15 cellular contexts compared by ENCODE assay signal in the genomic region with DNA sequence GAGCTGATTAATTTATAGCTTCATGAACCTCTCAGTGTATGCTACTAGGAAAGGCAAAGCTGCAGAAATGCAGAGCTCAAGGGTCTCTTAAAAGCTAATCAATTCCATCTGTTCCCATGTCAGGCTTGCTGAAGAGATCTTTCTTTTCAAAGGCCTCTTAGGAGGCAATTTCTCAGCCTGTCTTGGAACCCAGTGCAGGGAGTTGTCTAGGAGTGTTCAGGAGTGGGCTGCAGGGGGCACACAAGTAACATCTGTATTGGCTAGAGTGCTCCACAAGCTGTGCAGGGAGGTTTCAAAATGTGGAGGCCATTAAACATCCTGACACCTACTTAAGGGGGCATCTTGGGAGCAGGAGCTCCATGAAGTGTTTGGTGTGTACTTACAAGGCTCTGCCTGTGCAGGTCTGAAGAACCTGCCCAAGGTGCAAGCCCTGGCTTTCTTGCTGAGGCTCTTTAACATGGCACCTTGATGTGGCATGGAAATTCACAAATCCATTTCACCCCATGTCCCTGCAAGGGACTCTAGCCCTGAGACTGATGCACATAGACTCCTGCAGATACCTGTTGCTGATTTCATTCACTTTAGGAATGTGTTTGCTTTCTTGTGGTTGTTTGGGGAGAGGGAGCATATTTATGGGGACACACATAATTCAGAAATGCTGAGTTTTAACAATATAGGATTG.
A peak's percentile ranks its signal among the peaks of the same experiment; 100 is the strongest.
DNase-seq lines count a peak whose midpoint lies in the region; ATAC-seq and TF ChIP-seq lines count a peak whose summit lies in the region.
"Had no signal": no experiment of that assay in that cellular context is flagged by ENCODE, and none has a peak within 500 bp of the region (broad histone marks: within the 10 kb centered on the region; RNA-seq: fewer than 3 reads in every experiment).

No MANE protein-coding gene starts in this region.

- no peak overlapping the region for H3K4me3 Mint-ChIP-seq in WTC11
- H3K4me3 Mint-ChIP-seq in mesothelial cell of epicardium, result no peak overlapping the region
- H3K4me3 Mint-ChIP-seq: stimulated activated memory B cell treated with anti-CD40 and anti-IgM and Interleukin-4, amounts not matched to agents 10 μg/mL and 1 μg/mL and 100 μg/mL, for 72 hours had no signal

- no peak overlapping the region for H3K4me3 ChIP-seq in AG09309 (ENCODE audit: control insufficient read depth, low read depth, low read length)
- H3K4me3 ChIP-seq: colonic mucosa, right lobe of liver, SJCRH30 had no signal

- no peak for TF ChIP-seq EP300 in Ishikawa (IDR thresholded peaks at IDR 0.05; ENCODE audit: borderline replicate concordance)

- intact Hi-C loops in left colon (cut with DNase I, micrococcal nuclease), result no loop called here

- CTCF ChIA-PET in WTC11 (lab: Charles Lee), result interaction anchor here (1.9 kb wide), 1 partner anchor 34 kb away, joined by 8 read pairs; no protein-coding TSS in a partner anchor

- peak; percentile 48; the same call in 1 of the 2 replicates for TF ChIP-seq RAD21 in Ishikawa (IDR thresholded peaks at IDR 0.05; ENCODE audit: low read depth)

- DNase-seq in AG09309 (ENCODE audit: low read depth) (no peak), WTC11 (ENCODE audit: low spot score) (no peak), left colon (no peak), mesothelial cell of epicardium (ENCODE audit: low spot score in 2 of 2, unreplicated experiment in 2 of 2) (no peak), omental fat pad (ENCODE audit: low spot score) (no peak), hippocampal formation (lab: John Stamatoyannopoulos, UW) (no peak)
- DNase-seq in stimulated activated CD4-positive, alpha-beta T cell treated with anti-CD3 and anti-CD28 coated beads, Interleukin-12 subunit alpha, Interleukin-12 subunit beta, amount 100 ng/mL, for 4 hours, result no peak
- DNase-seq: activated CD8-positive, alpha-beta memory T cell treated with anti-CD3 and anti-CD28 coated beads, Interleukin-2, amount 50 U/mL, for 4 hours; colonic mucosa; right lobe of liver; SJCRH30; stimulated activated CD4-positive, alpha-beta T cell treated with anti-CD3 and anti-CD28 coated beads, Interleukin-4, amount 100 ng/mL, for 24 hours had no signal

- TF ChIP-seq CTCF in AG09309 (IDR thresholded peaks at IDR 0.05; ENCODE audit: control insufficient read depth, insufficient read depth, low read depth, low read length, missing control alignments) (peak; percentile 14), WTC11 (IDR thresholded peaks at IDR 0.05) (no peak), mesothelial cell of epicardium (IDR thresholded peaks at IDR 0.05; ENCODE audit: unreplicated experiment) (no peak), omental fat pad (IDR thresholded peaks at IDR 0.05) (no peak)

- H3K4me1 Mint-ChIP-seq in WTC11 (no peaks in the 10 kb centered on the region), mesothelial cell of epicardium (no peaks in the 10 kb centered on the region)
- H3K4me1 Mint-ChIP-seq: stimulated activated memory B cell treated with anti-CD40 and anti-IgM and Interleukin-4, amounts not matched to agents 10 μg/mL and 1 μg/mL and 100 μg/mL, for 72 hours had no signal

- no peaks in the 10 kb centered on the region for H3K36me3 Mint-ChIP-seq in WTC11
- H3K36me3 Mint-ChIP-seq in mesothelial cell of epicardium, result no peaks in the 10 kb centered on the region
- H3K36me3 Mint-ChIP-seq: stimulated activated memory B cell treated with anti-CD40 and anti-IgM and Interleukin-4, amounts not matched to agents 10 μg/mL and 1 μg/mL and 100 μg/mL, for 72 hours had no signal

- ATAC-seq in WTC11, result peak; percentile 65; the same call in 1 of the 2 replicates
- ATAC-seq in left colon, result peak; percentile 53
- ATAC-seq in omental fat pad (ENCODE audit: low FRiP score), result no peak
- ATAC-seq: activated naive CD4-positive, alpha-beta T cell treated with anti-CD3 and anti-CD28 coated beads, Interleukin-2, amount 50 U/mL, for 72 hours; stimulated activated memory B cell treated with anti-CD40 and anti-IgM and Interleukin-4, amounts not matched to agents 10 μg/mL and 1 μg/mL and 100 μg/mL, for 72 hours had no signal

- H3K9me3 Mint-ChIP-seq in WTC11 (no peaks in the 10 kb centered on the region), mesothelial cell of epicardium (peaks cover 6% of the 10 kb centered on the region)

- POLR2A ChIA-PET in WTC11 (lab: Charles Lee), result no interaction called here

- no peaks in the 10 kb centered on the region for H3K27me3 Mint-ChIP-seq in WTC11 (ENCODE audit: low read depth)
- H3K27me3 Mint-ChIP-seq in mesothelial cell of epicardium (ENCODE audit: low read depth), result no peaks in the 10 kb centered on the region

- no peak overlapping the region for H3K27ac Mint-ChIP-seq in WTC11
- no peak overlapping the region for H3K27ac Mint-ChIP-seq in mesothelial cell of epicardium
- H3K27ac Mint-ChIP-seq: activated naive CD4-positive, alpha-beta T cell treated with anti-CD3 and anti-CD28 coated beads, Interleukin-2, amount 50 U/mL, for 72 hours; stimulated activated memory B cell treated with anti-CD40 and anti-IgM and Interleukin-4, amounts not matched to agents 10 μg/mL and 1 μg/mL and 100 μg/mL, for 72 hours had no signal

TF ChIP-seq in Ishikawa, 13 proteins besides CTCF, POLR2A, EP300 and RAD21:
- no peak for TF ChIP-seq TCF12 (IDR thresholded peaks at IDR 0.05; ENCODE audit: low read depth)
- no peak for TF ChIP-seq CREB1 (IDR thresholded peaks at IDR 0.05; ENCODE audit: low read depth)

TF ChIP-seq in WTC11, 78 proteins besides CTCF, POLR2A, EP300 and RAD21 (continues in another document):
- TF ChIP-seq ZNF671 (CRISPR knock-in tag; IDR thresholded peaks at IDR 0.05) (no peak), JUN (CRISPR knock-in tag; IDR thresholded peaks at IDR 0.05) (no peak), ZNF425 (CRISPR knock-in tag; conservative IDR thresholded peaks at IDR 0.05) (no peak), E2F4 (CRISPR knock-in tag; IDR thresholded peaks at IDR 0.05; ENCODE audit: borderline replicate concordance, low read depth) (no peak), SMAD3 (CRISPR knock-in tag; IDR thresholded peaks at IDR 0.05; ENCODE audit: borderline replicate concordance) (no peak), ESRRA (CRISPR knock-in tag; IDR thresholded peaks at IDR 0.05; ENCODE audit: borderline replicate concordance) (no peak), FOXJ3 (CRISPR knock-in tag; IDR thresholded peaks at IDR 0.05; ENCODE audit: borderline replicate concordance) (no peak), KAT7 (CRISPR knock-in tag; IDR thresholded peaks at IDR 0.05; ENCODE audit: borderline replicate concordance) (no peak), NR3C1 (CRISPR knock-in tag; conservative IDR thresholded peaks at IDR 0.05; ENCODE audit: low read depth) (no peak), HMGA2 (CRISPR knock-in tag; IDR thresholded peaks at IDR 0.05) (no peak), SP1 (CRISPR knock-in tag; conservative IDR thresholded peaks at IDR 0.05) (no peak), PRRX2 (CRISPR knock-in tag; IDR thresholded peaks at IDR 0.05) (no peak), FOXP1 (CRISPR knock-in tag; IDR thresholded peaks at IDR 0.05; ENCODE audit: borderline replicate concordance) (no peak)
- TF ChIP-seq, protein P1, sequence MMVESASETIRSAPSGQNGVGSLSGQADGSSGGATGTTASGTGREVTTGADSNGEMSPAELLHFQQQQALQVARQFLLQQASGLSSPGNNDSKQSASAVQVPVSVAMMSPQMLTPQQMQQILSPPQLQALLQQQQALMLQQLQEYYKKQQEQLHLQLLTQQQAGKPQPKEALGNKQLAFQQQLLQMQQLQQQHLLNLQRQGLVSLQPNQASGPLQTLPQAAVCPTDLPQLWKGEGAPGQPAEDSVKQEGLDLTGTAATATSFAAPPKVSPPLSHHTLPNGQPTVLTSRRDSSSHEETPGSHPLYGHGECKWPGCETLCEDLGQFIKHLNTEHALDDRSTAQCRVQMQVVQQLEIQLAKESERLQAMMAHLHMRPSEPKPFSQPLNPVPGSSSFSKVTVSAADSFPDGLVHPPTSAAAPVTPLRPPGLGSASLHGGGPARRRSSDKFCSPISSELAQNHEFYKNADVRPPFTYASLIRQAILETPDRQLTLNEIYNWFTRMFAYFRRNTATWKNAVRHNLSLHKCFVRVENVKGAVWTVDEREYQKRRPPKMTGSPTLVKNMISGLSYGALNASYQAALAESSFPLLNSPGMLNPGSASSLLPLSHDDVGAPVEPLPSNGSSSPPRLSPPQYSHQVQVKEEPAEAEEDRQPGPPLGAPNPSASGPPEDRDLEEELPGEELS (CRISPR knock-in tag; IDR thresholded peaks at IDR 0.05), result no peak
- TF ChIP-seq, protein P2, sequence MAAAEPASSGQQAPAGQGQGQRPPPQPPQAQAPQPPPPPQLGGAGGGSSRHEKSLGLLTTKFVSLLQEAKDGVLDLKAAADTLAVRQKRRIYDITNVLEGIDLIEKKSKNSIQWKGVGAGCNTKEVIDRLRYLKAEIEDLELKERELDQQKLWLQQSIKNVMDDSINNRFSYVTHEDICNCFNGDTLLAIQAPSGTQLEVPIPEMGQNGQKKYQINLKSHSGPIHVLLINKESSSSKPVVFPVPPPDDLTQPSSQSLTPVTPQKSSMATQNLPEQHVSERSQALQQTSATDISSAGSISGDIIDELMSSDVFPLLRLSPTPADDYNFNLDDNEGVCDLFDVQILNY (CRISPR knock-in tag; IDR thresholded peaks at IDR 0.05), result no peak
